Comparison of ENCODE assay signal across 11 cellular contexts in the genomic region with DNA sequence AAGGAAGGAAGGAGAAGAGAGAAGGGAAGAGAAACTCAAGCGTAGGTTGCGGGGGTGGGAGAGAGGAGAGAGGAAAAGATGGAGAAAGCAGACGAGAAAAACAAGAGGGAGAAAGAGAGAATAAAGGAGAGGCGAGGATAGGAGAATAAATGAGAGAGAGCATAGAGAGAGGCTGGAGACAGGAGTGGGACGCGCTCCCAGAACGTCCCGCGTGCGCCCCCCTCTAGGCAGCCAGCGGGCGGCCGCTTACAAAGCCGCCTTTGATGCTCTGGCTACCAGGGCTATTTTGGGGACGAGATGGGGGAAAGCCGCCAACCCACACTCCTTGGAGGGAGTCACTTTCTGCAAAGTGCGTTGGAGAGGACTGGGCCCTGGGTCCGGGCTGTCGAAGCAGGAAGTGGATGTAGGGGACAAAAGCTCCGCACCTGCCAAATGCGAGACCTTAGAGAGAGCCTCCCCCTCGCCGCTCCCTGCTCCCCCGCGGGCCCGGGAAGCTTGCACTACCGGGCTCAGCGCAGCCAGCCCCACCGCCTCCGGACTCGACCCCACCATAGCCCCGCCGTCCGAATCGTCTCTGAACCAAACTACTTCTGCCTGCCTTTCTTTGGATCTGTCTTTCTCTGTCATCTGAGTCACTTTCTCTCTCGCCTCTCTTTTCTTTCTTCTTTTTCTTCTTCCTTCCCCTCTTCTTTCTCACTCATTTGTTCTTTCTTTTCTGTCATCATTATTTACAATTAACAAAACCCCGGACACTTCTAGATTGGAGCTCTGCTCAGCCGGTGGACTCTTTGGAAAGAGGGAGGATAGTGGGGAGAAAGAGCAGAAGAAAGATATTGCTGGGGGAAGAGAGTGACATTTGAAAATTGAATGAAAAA. TPM values are rescaled to one million over a fixed set of nuclear protein-coding genes. Genes with fewer than 3 reads are reported as not detected.
DNase-seq lines count a peak whose midpoint lies in the region; ATAC-seq and TF ChIP-seq lines count a peak whose summit lies in the region.
"Had no signal": no experiment of that assay in that cellular context is flagged by ENCODE, and none has a peak within 500 bp of the region (broad histone marks: within the 10 kb centered on the region; RNA-seq: fewer than 3 reads in every experiment).

No MANE protein-coding gene starts in this region.

- H3K36me3 ChIP-seq in endodermal cell (ENCODE audit: control insufficient read depth, insufficient read depth, low read length): no peaks in the 10 kb centered on the region

- H3K9me3 ChIP-seq in endodermal cell (ENCODE audit: control insufficient read depth, low read length): peaks cover 18% of the 10 kb centered on the region

- H3K36me3 Mint-ChIP-seq in activated CD4-positive, alpha-beta T cell treated with anti-CD3 and anti-CD28 coated beads for 36 hours (ENCODE audit: low read depth): peaks cover 2% of the 10 kb centered on the region
- peaks cover 3% of the 10 kb centered on the region for H3K36me3 Mint-ChIP-seq in endodermal cell (ENCODE audit: low read depth)
- H3K36me3 Mint-ChIP-seq in osteocyte (ENCODE audit: unreplicated experiment): no peaks in the 10 kb centered on the region

- peaks cover 19% of the 10 kb centered on the region for H3K4me1 Mint-ChIP-seq in activated CD4-positive, alpha-beta T cell treated with anti-CD3 and anti-CD28 coated beads for 36 hours
- H3K4me1 Mint-ChIP-seq in endodermal cell (peaks cover 24% of the 10 kb centered on the region), osteocyte (ENCODE audit: unreplicated experiment) (peaks cover 7% of the 10 kb centered on the region)

- DNase-seq in activated CD4-positive, alpha-beta T cell treated with anti-CD3 and anti-CD28 coated beads for 36 hours: no peak
- no peak for DNase-seq in activated CD4-positive, alpha-beta T cell treated with anti-CD3 and anti-CD28 coated beads, Interleukin-2, amount 50 U/mL, for 4 hours
- DNase-seq in NCI-H146 (lab: John Stamatoyannopoulos, UW) (peak; percentile 82), endodermal cell (peak; percentile 80), sciatic nerve (ENCODE audit: low spot score) (no peak), osteocyte (ENCODE audit: extremely low spot score, unreplicated experiment) (no peak), COLO829 (ENCODE audit: low spot score) (no peak)
- DNase-seq: cerebellar nuclear complex had no signal

- intact Hi-C loops in activated CD4-positive, alpha-beta T cell treated with anti-CD3 and anti-CD28 coated beads for 36 hours (cut with DNase I, micrococcal nuclease): no loop called here
- intact Hi-C loops in sciatic nerve (cut with DNase I): no loop called here

- POLR2A ChIA-PET in activated CD4-positive, alpha-beta T cell treated with anti-CD3 and anti-CD28 coated beads for 36 hours (lab: Charles Lee): no interaction called here

- 3 to 4% methylated on average over 12 to 38 of the region's 38 CpGs for WGBS in endodermal cell (ENCODE audit: insufficient coverage in 1 of 2, insufficient read length in 1 of 2), 2 experiments

- peak overlapping the region; percentile 61 for H3K4me3 ChIP-seq in endodermal cell (ENCODE audit: low read length)

- CTCF ChIA-PET in activated CD4-positive, alpha-beta T cell treated with anti-CD3 and anti-CD28 coated beads for 36 hours (lab: Charles Lee): interaction anchor here (2.1 kb wide), 1 partner anchor 17 kb away, joined by 9 read pairs; no protein-coding TSS in a partner anchor

- H3K27ac ChIP-seq in endodermal cell (ENCODE audit: low read depth, low read length): no peak overlapping the region

- peaks cover 4% of the 10 kb centered on the region for H3K9me3 Mint-ChIP-seq in activated CD4-positive, alpha-beta T cell treated with anti-CD3 and anti-CD28 coated beads for 36 hours (ENCODE audit: low read depth)
- H3K9me3 Mint-ChIP-seq in endodermal cell (peaks cover 18% of the 10 kb centered on the region), osteocyte (ENCODE audit: unreplicated experiment) (no peaks in the 10 kb centered on the region)

- H3K4me3 Mint-ChIP-seq in activated CD4-positive, alpha-beta T cell treated with anti-CD3 and anti-CD28 coated beads for 36 hours: peak overlapping the region; percentile 34
- H3K4me3 Mint-ChIP-seq in endodermal cell (peak overlapping the region; percentile 32), osteocyte (ENCODE audit: unreplicated experiment) (no peak overlapping the region)

- H3K27me3 ChIP-seq in endodermal cell (ENCODE audit: control insufficient read depth, insufficient read depth, low read length, poor library complexity, severe bottlenecking): peaks cover 100% of the 10 kb centered on the region

- H3K27ac Mint-ChIP-seq in activated CD4-positive, alpha-beta T cell treated with anti-CD3 and anti-CD28 coated beads for 36 hours: no peak overlapping the region
- no peak overlapping the region for H3K27ac Mint-ChIP-seq in endodermal cell
- H3K27ac Mint-ChIP-seq in osteocyte (ENCODE audit: unreplicated experiment): no peak overlapping the region

- H3K4me1 ChIP-seq in endodermal cell (ENCODE audit: control insufficient read depth, insufficient read depth, low read length): peaks cover 4% of the 10 kb centered on the region

- H3K27me3 Mint-ChIP-seq in activated CD4-positive, alpha-beta T cell treated with anti-CD3 and anti-CD28 coated beads for 36 hours: peaks cover 74% of the 10 kb centered on the region
- peaks cover 95% of the 10 kb centered on the region for H3K27me3 Mint-ChIP-seq in endodermal cell (ENCODE audit: insufficient read depth)
- H3K27me3 Mint-ChIP-seq in osteocyte (ENCODE audit: unreplicated experiment): peaks cover 76% of the 10 kb centered on the region

- TF ChIP-seq CTCF in endodermal cell (conservative IDR thresholded peaks at IDR 0.05) (no peak), osteocyte (IDR thresholded peaks at IDR 0.05) (no peak)

- ATAC-seq in activated CD4-positive, alpha-beta T cell treated with anti-CD3 and anti-CD28 coated beads for 36 hours: no peak
- ATAC-seq in sciatic nerve (peak; percentile 42), GM21619 (IDR thresholded peaks at IDR 0.05; ENCODE audit: unreplicated experiment) (no peak)

- H3K9ac ChIP-seq in endodermal cell (ENCODE audit: extremely low read depth, low read length, poor library complexity, severe bottlenecking): no peak overlapping the region

RNA-seq across cellular contexts. Expression of gene ASCL1, which starts 8.0 kb away (rescaled TPM):
- total RNA-seq in activated CD4-positive, alpha-beta T cell treated with anti-CD3 and anti-CD28 coated beads for 36 hours: not detected
- total RNA-seq in endodermal cell (not detected), sciatic nerve (not detected), osteocyte (not detected in 2 replicates)
- 36.3 TPM for polyA plus RNA-seq in endodermal cell (2013, experiment 1 of 2)
- 30.5 TPM for polyA plus RNA-seq in endodermal cell (2013, experiment 2 of 2)
- total RNA-seq: LHCN-M2, mesenteric fat pad had no signal

RNA-seq across cellular contexts. Expression of gene PAH, which starts 48.5 kb away (rescaled TPM):
- not detected for total RNA-seq in activated CD4-positive, alpha-beta T cell treated with anti-CD3 and anti-CD28 coated beads for 36 hours
- total RNA-seq in endodermal cell: 1 to 10 TPM; 1.5 to 1.9 TPM
- polyA plus RNA-seq in endodermal cell (2013, experiment 1 of 2): 0.07 TPM
- polyA plus RNA-seq in endodermal cell (2013, experiment 2 of 2): 0.25 TPM
- not detected for total RNA-seq in sciatic nerve
- not detected in 2 replicates for total RNA-seq in osteocyte
- total RNA-seq: LHCN-M2, mesenteric fat pad had no signal

Comparison
In these comparisons a context has a peak if more than half of its experiments do, and no peak if none do; other contexts are left out.
1. DNase-seq: peak in NCI-H146 (single experiment) and endodermal cell (single experiment); none in activated CD4-positive, alpha-beta T cell treated with anti-CD3 and anti-CD28 coated beads for 36 hours (single experiment), activated CD4-positive, alpha-beta T cell treated with anti-CD3 and anti-CD28 coated beads, Interleukin-2, amount 50 U/mL, for 4 hours (0 of 2), sciatic nerve (single experiment), osteocyte (single experiment) and COLO829 (single experiment).